9 cellular contexts compared by ENCODE assay signal in the genomic region with DNA sequence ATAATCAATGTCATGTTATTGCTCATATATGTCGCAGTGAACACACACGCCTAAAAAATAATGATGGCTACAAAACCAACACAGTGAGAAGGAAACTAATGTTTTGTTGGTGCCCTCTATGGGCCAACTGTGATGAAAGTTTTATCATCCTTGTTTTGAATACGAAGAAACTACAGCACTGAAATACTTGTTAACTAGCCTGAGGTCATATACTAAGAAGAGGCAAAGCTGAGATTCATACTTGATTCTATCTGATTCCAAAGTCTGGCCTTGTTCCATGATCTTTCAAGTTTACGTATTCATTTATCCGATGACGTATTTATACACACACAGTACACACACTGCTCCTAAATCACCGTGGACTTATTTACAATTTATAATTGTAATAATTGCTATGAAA. TPM values are rescaled to one million over a fixed set of nuclear protein-coding genes. Genes with fewer than 3 reads are reported as not detected.
DNase-seq lines count a peak whose midpoint lies in the region; ATAC-seq and TF ChIP-seq lines count a peak whose summit lies in the region.
"Had no signal": no experiment of that assay in that cellular context is flagged by ENCODE, and none has a peak within 500 bp of the region (broad histone marks: within the 10 kb centered on the region; RNA-seq: fewer than 3 reads in every experiment).

No MANE protein-coding gene starts in this region.

- H3K27ac ChIP-seq in A673 (ENCODE audit: low read depth, low read length, poor library complexity, severe bottlenecking) = no peak overlapping the region
- H3K27ac ChIP-seq in Peyer's patch = no peak overlapping the region
- no peak overlapping the region for H3K27ac ChIP-seq in foreskin keratinocyte

- H3K4me3 ChIP-seq in A673 (ENCODE audit: low read depth, low read length, poor library complexity, severe bottlenecking) (no peak overlapping the region), GM12864 (ENCODE audit: low read depth, low read length) (no peak overlapping the region), Peyer's patch (no peak overlapping the region)

- no peak for TF ChIP-seq POLR2A in Peyer's patch (IDR thresholded peaks at IDR 0.05)

- H3K9me3 ChIP-seq in A673 (ENCODE audit: low read depth, low read length, poor library complexity, severe bottlenecking) = no peaks in the 10 kb centered on the region
- no peaks in the 10 kb centered on the region for H3K9me3 ChIP-seq in Peyer's patch

- POLR2A ChIA-PET in A673 (lab: Charles Lee; ENCODE audit: low non-redundant PET) = no interaction called here

- H3K36me3 ChIP-seq in A673 (ENCODE audit: insufficient read depth, low read length, poor library complexity, severe bottlenecking) (no peaks in the 10 kb centered on the region), Peyer's patch (no peaks in the 10 kb centered on the region)

- DNase-seq in A673 (ENCODE audit: low spot score) (peak; percentile 21), GM12864 (ENCODE audit: low read depth) (no peak), Peyer's patch (no peak), foreskin keratinocyte (peak in 1 of 2 donors; percentile 58), NCI-H1436 treated with DMSO at 0.1 percent for 48 hours (lab: John Stamatoyannopoulos, UW) (no peak), SKM-1 (lab: John Stamatoyannopoulos, UW; ENCODE audit: unreplicated experiment) (no peak), iPS-NIHi11 (ENCODE audit: low spot score) (no peak)
- DNase-seq: activated CD4-positive, alpha-beta T cell treated with anti-CD3 and anti-CD28 coated beads, Interleukin-2, amount 50 U/mL, for 48 hours had no signal

- ATAC-seq in foreskin keratinocyte = peak; percentile 68
- ATAC-seq in HG03565 (IDR thresholded peaks at IDR 0.05; ENCODE audit: unreplicated experiment) = no peak

- no TSS peak for BruUV-seq in A673 (replicated peaks; lab: Mats Ljungman, UMichigan)

- H3K4me1 ChIP-seq in A673 (ENCODE audit: insufficient read depth, low read length, poor library complexity, severe bottlenecking) (no peaks in the 10 kb centered on the region), Peyer's patch (no peaks in the 10 kb centered on the region), foreskin keratinocyte (no peaks in the 10 kb centered on the region)

- CTCF ChIA-PET in A673 (lab: Charles Lee) = no interaction called here

- TF ChIP-seq CTCF in A673 (conservative IDR thresholded peaks at IDR 0.05; ENCODE audit: low read depth, low read length) (peak; percentile 48), GM12864 (IDR thresholded peaks at IDR 0.05; ENCODE audit: low read depth, low read length, missing control alignments) (peak; percentile 36), Peyer's patch (IDR thresholded peaks at IDR 0.05) (peak in 4 of 6 experiments; percentile 16 to 33 (median 22)), foreskin keratinocyte (conservative IDR thresholded peaks at IDR 0.05) (peak; percentile 73)

- H3K27me3 ChIP-seq in A673 (replicated peaks; ENCODE audit: insufficient read depth, low read depth, low read length, poor library complexity) (peaks cover 10% of the 10 kb centered on the region), Peyer's patch (no peaks in the 10 kb centered on the region), foreskin keratinocyte (no peaks in the 10 kb centered on the region)

- intact Hi-C loops in A673 (cut with micrococcal nuclease; ENCODE audit: unreplicated experiment) = no loop called here

RNA-seq across cellular contexts. Expression of a gene that starts 16.1 kb away (rescaled TPM):
- total RNA-seq in A673 (2021) (0.77 and 0.85 TPM in 2 replicates), Peyer's patch (under 1 TPM in 1 of 4 donors, not detected in 3; 0.13 TPM), foreskin keratinocyte (not detected in 2 replicates)
- polyA plus RNA-seq in foreskin keratinocyte = not detected in 2 replicates

RNA-seq across cellular contexts. Expression of a gene that starts 18.2 kb away (rescaled TPM):
- total RNA-seq in A673 (2021) (98.0 and 108 TPM in 2 replicates), Peyer's patch (10 to 100 TPM; 38.0 to 85.8 (median 63.5) TPM), foreskin keratinocyte (93.0 and 94.2 TPM in 2 replicates)
- polyA plus RNA-seq in foreskin keratinocyte = 25.9 and 26.2 TPM in 2 replicates

Comparison
In these comparisons a context has a peak if more than half of its experiments do, and no peak if none do; other contexts are left out.
1. CTCF ChIP-seq: peak in every context shown above with its lines; median percentile 73 in foreskin keratinocyte; 48 in A673; 36 in GM12864; 22 in Peyer's patch.